In genomic region chrX:71143508-71143907, GRCh38 we compare ENCODE assay signal across 16 cellular contexts. TPM values are rescaled to one million over a fixed set of nuclear protein-coding genes. Genes with fewer than 3 reads are reported as not detected.
DNase-seq lines count a peak whose midpoint lies in the region; ATAC-seq and TF ChIP-seq lines count a peak whose summit lies in the region.
"Had no signal": no experiment of that assay in that cellular context is flagged by ENCODE, and none has a peak within 500 bp of the region (broad histone marks: within the 10 kb centered on the region; RNA-seq: fewer than 3 reads in every experiment).

No MANE protein-coding gene starts in this region.

- peak overlapping the region; percentile 86 to 94 (median 91) for H3K4me3 Mint-ChIP-seq in brain
- H3K4me3 Mint-ChIP-seq: activated naive CD8-positive, alpha-beta T cell treated with anti-CD3 and anti-CD28 coated beads for 36 hours had no signal

- no peak for ATAC-seq in sciatic nerve
- no peak for ATAC-seq in left lung

- TF ChIP-seq CTCF in brain (conservative IDR thresholded peaks at IDR 0.05) = no peak
- TF ChIP-seq CTCF in left ventricle myocardium inferior (IDR thresholded peaks at IDR 0.05; ENCODE audit: borderline replicate concordance) = no peak
- no peak for TF ChIP-seq CTCF in left lung (IDR thresholded peaks at IDR 0.05)

- intact Hi-C loops in left ventricle myocardium inferior (cut with micrococcal nuclease) (no loop called here), sciatic nerve (cut with DNase I) (no loop called here), left lung (cut with DNase I) (no loop called here)

- H3K27me3 ChIP-seq in left ventricle myocardium inferior (ENCODE audit: low read depth) (no peaks in the 10 kb centered on the region), left lung (no peaks in the 10 kb centered on the region)

- H3K4me1 ChIP-seq in left ventricle myocardium inferior (peaks cover 6% of the 10 kb centered on the region), left lung (peaks cover 0 to 6% of the 10 kb centered on the region in 2 donors)

- peaks cover 0 to 2% (median 0%) of the 10 kb centered on the region in 5 experiments for H3K9me3 Mint-ChIP-seq in brain
- H3K9me3 Mint-ChIP-seq: activated naive CD8-positive, alpha-beta T cell treated with anti-CD3 and anti-CD28 coated beads for 36 hours had no signal

- H3K27ac ChIP-seq in left ventricle myocardium inferior (replicated peaks) (no peak overlapping the region), left lung (no peak overlapping the region)
- H3K27ac ChIP-seq: BLaER1 treated with 17β-estradiol and CSF1 and Interleukin-3, amounts not matched to agents 10 nM and 100 nM; psoas muscle had no signal

- in situ Hi-C loops in G401 (cut with HindIII; ENCODE audit: low sequenced_read_pairs) = no loop called here

- H3K27ac Mint-ChIP-seq in brain = peak overlapping the region in 4 of 5 experiments; percentile 36 to 96 (median 80)

- DNase-seq in G401 (ENCODE audit: low spot score) = peak; percentile 43
- peak; percentile 29 for DNase-seq in left ventricle myocardium inferior
- peak; percentile 79 for DNase-seq in sciatic nerve (ENCODE audit: low spot score)
- no peak for DNase-seq in OCI-M2 (lab: John Stamatoyannopoulos, UW; ENCODE audit: unreplicated experiment)
- no peak for DNase-seq in NCI-H187 treated with DMSO at 0.1 percent for 48 hours (lab: John Stamatoyannopoulos, UW)
- no peak for DNase-seq in activated CD8-positive, alpha-beta memory T cell treated with anti-CD3 and anti-CD28 coated beads, Interleukin-2, amount 50 U/mL, for 48 hours
- DNase-seq in left lung = no peak
- DNase-seq: activated naive CD8-positive, alpha-beta T cell treated with anti-CD3 and anti-CD28 coated beads for 36 hours; GF-D8; NCI-H82; SHP77 treated with DMSO at 0.1 percent for 48 hours; stimulated activated naive CD4-positive, alpha-beta T cell had no signal

- H3K36me3 ChIP-seq in left ventricle myocardium inferior = peaks cover 16% of the 10 kb centered on the region
- peaks cover 0 to 47% of the 10 kb centered on the region in 2 donors for H3K36me3 ChIP-seq in left lung

- H3K4me3 ChIP-seq in left ventricle myocardium inferior = no peak overlapping the region
- no peak overlapping the region for H3K4me3 ChIP-seq in left lung
- H3K4me3 ChIP-seq: BLaER1 treated with 17β-estradiol and CSF1 and Interleukin-3, amounts not matched to agents 10 nM and 100 nM; lung; psoas muscle had no signal

- H3K9me3 ChIP-seq in left ventricle myocardium inferior (replicated peaks) (no peaks in the 10 kb centered on the region), left lung (no peaks in the 10 kb centered on the region)
- H3K9me3 ChIP-seq: BLaER1 treated with 17β-estradiol and CSF1 and Interleukin-3, amounts not matched to agents 10 nM and 100 nM; psoas muscle had no signal

- peaks cover 14% of the 10 kb centered on the region for H3K36me3 Mint-ChIP-seq in brain

- peaks cover 27% of the 10 kb centered on the region for H3K4me1 Mint-ChIP-seq in brain

- H3K27me3 Mint-ChIP-seq in brain = no peaks in the 10 kb centered on the region
- H3K27me3 Mint-ChIP-seq: activated naive CD8-positive, alpha-beta T cell treated with anti-CD3 and anti-CD28 coated beads for 36 hours had no signal

RNA-seq across cellular contexts. Expression of gene NLGN3, which starts 1.1 kb away (rescaled TPM):
- 0.31 TPM in 1 of 2 replicates, not detected in the other for total RNA-seq in G401 (2014; rRNA removed; shearing (Covaris generic))
- 27.3 TPM for polyA plus RNA-seq in brain (ENCODE audit: insufficient read depth, low read depth, low replicate concordance)
- 0.41 TPM for total RNA-seq in left ventricle myocardium inferior
- 20.6 TPM for total RNA-seq in sciatic nerve
- total RNA-seq in left lung = 1 to 10 TPM; 1.0 to 4.5 TPM

RNA-seq across cellular contexts. Expression of gene MED12, which starts 25.1 kb away (rescaled TPM):
- total RNA-seq in G401 (2014; rRNA removed; shearing (Covaris generic)) = 10.8 and 17.7 TPM in 2 replicates
- polyA plus RNA-seq in brain (ENCODE audit: insufficient read depth, low read depth, low replicate concordance) = 38.0 TPM
- total RNA-seq in left ventricle myocardium inferior = 23.2 TPM
- total RNA-seq in sciatic nerve = 65.1 TPM
- 10 to 100 TPM; 37.0 to 42.7 TPM for total RNA-seq in left lung

RNA-seq across cellular contexts. Expression of gene IL2RG, which starts 32.1 kb away (rescaled TPM):
- not detected in 2 replicates for total RNA-seq in G401 (2014; rRNA removed; shearing (Covaris generic))
- 1.6 TPM for polyA plus RNA-seq in brain (ENCODE audit: insufficient read depth, low read depth, low replicate concordance)
- total RNA-seq in left ventricle myocardium inferior (0.99 TPM), sciatic nerve (9.9 TPM), left lung (10 to 100 TPM; 12.0 to 36.0 TPM)

RNA-seq across cellular contexts. Expression of gene CXorf65, which starts 37.0 kb away (rescaled TPM):
- total RNA-seq in G401 (2014; rRNA removed; shearing (Covaris generic)) = not detected in 2 replicates
- not detected for polyA plus RNA-seq in brain (ENCODE audit: insufficient read depth, low read depth, low replicate concordance)
- total RNA-seq in left ventricle myocardium inferior (not detected), sciatic nerve (not detected), left lung (under 1 TPM in 1 of 2 donors, not detected in 1; 0.84 TPM)
- total RNA-seq: lung, psoas muscle had no signal
- polyA plus RNA-seq: psoas muscle had no signal

RNA-seq across cellular contexts. Expression of gene FOXO4, which starts 47.9 kb away (rescaled TPM):
- 3.4 and 3.7 TPM in 2 replicates for total RNA-seq in G401 (2014; rRNA removed; shearing (Covaris generic))
- polyA plus RNA-seq in brain (ENCODE audit: insufficient read depth, low read depth, low replicate concordance) = 41.8 TPM
- total RNA-seq in left ventricle myocardium inferior (39.5 TPM), sciatic nerve (61.6 TPM), left lung (10 to 100 TPM; 19.0 to 19.6 TPM)

Comparison
In these comparisons a context has a peak if more than half of its experiments do, and no peak if none do; other contexts are left out.
1. DNase-seq: peak in G401 (single experiment), left ventricle myocardium inferior (single experiment) and sciatic nerve (single experiment); none in OCI-M2 (single experiment), NCI-H187 treated with DMSO at 0.1 percent for 48 hours (single experiment), activated CD8-positive, alpha-beta memory T cell treated with anti-CD3 and anti-CD28 coated beads, Interleukin-2, amount 50 U/mL, for 48 hours (single experiment) and left lung (0 of 2).